In the genomic region with DNA sequence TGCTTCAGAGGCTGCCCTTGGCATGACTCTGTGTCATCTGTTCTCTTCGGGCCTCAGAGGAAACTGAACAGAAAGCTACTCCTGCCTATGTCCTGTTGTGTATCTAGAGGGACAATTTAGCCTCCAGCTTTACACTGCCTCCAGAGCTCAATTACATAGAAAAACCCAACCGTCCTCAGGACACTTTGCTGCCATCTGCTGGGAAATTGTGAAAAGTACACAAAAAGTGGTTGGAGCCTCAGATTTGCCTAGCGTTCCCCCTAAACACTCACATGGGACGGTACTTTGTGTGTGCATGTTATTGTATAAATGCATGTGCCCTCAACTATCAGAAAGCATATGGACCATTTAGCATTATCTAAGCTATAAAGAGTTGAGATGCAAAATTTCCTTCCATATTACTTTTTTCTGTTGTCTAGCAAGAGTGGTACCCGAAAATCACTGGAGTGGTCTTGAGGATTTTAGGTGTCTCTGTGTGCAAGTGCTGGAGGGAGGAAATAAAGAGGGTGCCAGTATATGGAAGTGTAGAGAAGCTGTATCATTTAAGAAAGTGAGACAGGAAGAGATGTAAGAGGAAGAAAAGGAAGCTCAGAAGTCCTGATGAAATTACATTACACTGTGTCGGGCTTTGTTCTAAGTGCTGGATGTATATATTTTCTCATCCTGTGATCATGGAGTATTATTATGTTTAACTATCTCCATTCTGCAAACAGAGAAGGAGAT, we compare ENCODE assay signal across 10 cellular contexts. TPM values are rescaled to one million over a fixed set of nuclear protein-coding genes. Genes with fewer than 3 reads are reported as not detected.
DNase-seq lines count a peak whose midpoint lies in the region; ATAC-seq and TF ChIP-seq lines count a peak whose summit lies in the region.
"Had no signal": no experiment of that assay in that cellular context is flagged by ENCODE, and none has a peak within 500 bp of the region (broad histone marks: within the 10 kb centered on the region; RNA-seq: fewer than 3 reads in every experiment).

No MANE protein-coding gene starts in this region.

- no peaks in the 10 kb centered on the region for H3K9me2 ChIP-seq in MM.1S (replicated peaks; ENCODE audit: insufficient read depth, low read length)

- no peaks in the 10 kb centered on the region for H3K79me2 ChIP-seq in MM.1S (ENCODE audit: low read length)

- ATAC-seq in body of pancreas, result no peak
- peak; percentile 69 to 93 (median 77) for ATAC-seq in right lobe of liver
- no peak for ATAC-seq in HG03025 (IDR thresholded peaks at IDR 0.05; ENCODE audit: low FRiP score, unreplicated experiment)
- ATAC-seq in HG03460 (IDR thresholded peaks at IDR 0.05; ENCODE audit: unreplicated experiment), result no peak
- no peak for ATAC-seq in omental fat pad (ENCODE audit: low FRiP score)

- H3K36me3 ChIP-seq in MM.1S (replicated peaks; ENCODE audit: insufficient read depth, low read length) (no peaks in the 10 kb centered on the region), body of pancreas (replicated peaks in 1 of 2; ENCODE audit: insufficient read depth in 1 of 2, low read depth in 2 of 2) (no peaks in the 10 kb centered on the region), right lobe of liver (no peaks in the 10 kb centered on the region)

- no peaks in the 10 kb centered on the region for H3K4me1 ChIP-seq in MM.1S (ENCODE audit: low read length)
- H3K4me1 ChIP-seq in body of pancreas, result no peaks in the 10 kb centered on the region
- H3K4me1 ChIP-seq in right lobe of liver, result peaks cover 0 to 3% (median 0%) of the 10 kb centered on the region in 4 donors

- peak; percentile 49 for TF ChIP-seq CTCF in GM12864 (IDR thresholded peaks at IDR 0.05; ENCODE audit: low read depth, low read length, missing control alignments)
- TF ChIP-seq CTCF in MM.1S (IDR thresholded peaks at IDR 0.05; ENCODE audit: low read length), result peak; percentile 17; the same call in 1 of the 2 replicates
- peak in 6 of 7 experiments; percentile 32 to 55 (median 50) for TF ChIP-seq CTCF in body of pancreas (IDR thresholded peaks at IDR 0.05)
- TF ChIP-seq CTCF in right lobe of liver (IDR thresholded peaks at IDR 0.05), result peak in 1 of 4 donors; percentile 69
- no peak for TF ChIP-seq CTCF in omental fat pad (IDR thresholded peaks at IDR 0.05)

- no peak overlapping the region for H3K4me3 ChIP-seq in GM12864 (ENCODE audit: low read depth, low read length)
- H3K4me3 ChIP-seq in MM.1S (ENCODE audit: low read length), result no peak overlapping the region
- no peak overlapping the region for H3K4me3 ChIP-seq in body of pancreas
- H3K4me3 ChIP-seq in right lobe of liver, result no peak overlapping the region

- TF ChIP-seq POLR2A in body of pancreas (IDR thresholded peaks at IDR 0.05) (no peak), right lobe of liver (IDR thresholded peaks at IDR 0.05) (no peak)

- intact Hi-C loops in body of pancreas (cut with DNase I), result no loop called here
- intact Hi-C loops in right lobe of liver (cut with DNase I), result no loop called here

- no peak overlapping the region for H2AFZ ChIP-seq in MM.1S (ENCODE audit: low read length)

- H3K9ac ChIP-seq in MM.1S (ENCODE audit: low read length), result no peak overlapping the region

- WGBS in body of pancreas, 2 donors, result 36 to 53% methylated on average over 6 of the region's 6 CpGs
- WGBS in right lobe of liver (ENCODE audit: insufficient coverage, low coverage, low lambda C conversion rate, missing lambda C conversion rate), result 22% methylated on average over 6 of the region's 6 CpGs

- H4K20me1 ChIP-seq in MM.1S (ENCODE audit: insufficient read depth, low read length), result no peaks in the 10 kb centered on the region

- no peak overlapping the region for H3K27ac ChIP-seq in MM.1S (ENCODE audit: low read length)
- H3K27ac ChIP-seq in body of pancreas, result peak overlapping the region in 1 of 4 donors; percentile 38
- H3K27ac ChIP-seq in right lobe of liver, result no peak overlapping the region
- H3K27ac ChIP-seq: epithelial cell of prostate had no signal

- H3K9me3 ChIP-seq in MM.1S (replicated peaks; ENCODE audit: insufficient read depth, low read length) (no peaks in the 10 kb centered on the region), body of pancreas (peaks cover 0 to 10% (median 0%) of the 10 kb centered on the region in 3 donors), right lobe of liver (no peaks in the 10 kb centered on the region)

- H3F3A ChIP-seq in MM.1S (ENCODE audit: insufficient read depth, low read length), result no peaks in the 10 kb centered on the region

- DNase-seq in GM12864 (ENCODE audit: low read depth) (no peak), MM.1S (peak; percentile 16), body of pancreas (peak in 3 of 4 donors; percentile 18 to 34 (median 21)), right lobe of liver (no peak), omental fat pad (ENCODE audit: low spot score) (no peak)
- no peak for DNase-seq in activated CD8-positive, alpha-beta memory T cell treated with anti-CD3 and anti-CD28 coated beads for 24 hours
- DNase-seq: IMR-90 had no signal

- H3K27me3 ChIP-seq in MM.1S (replicated peaks; ENCODE audit: insufficient read depth, low read length), result no peaks in the 10 kb centered on the region
- H3K27me3 ChIP-seq in body of pancreas, result no peaks in the 10 kb centered on the region
- H3K27me3 ChIP-seq in right lobe of liver, result no peaks in the 10 kb centered on the region

- no peak overlapping the region for H3K4me2 ChIP-seq in MM.1S (ENCODE audit: low read depth, low read length)

RNA-seq across cellular contexts. Expression of a gene that starts 8.7 kb away (rescaled TPM):
- total RNA-seq in body of pancreas (not detected), right lobe of liver (1 to 10 TPM; 1.1 to 3.8 (median 3.1) TPM), omental fat pad (1 to 10 TPM; 2.2 to 7.1 (median 4.4) TPM)
- total RNA-seq: IMR-90 had no signal

RNA-seq across cellular contexts. Expression of a gene that starts 28.8 kb away (rescaled TPM):
- total RNA-seq in body of pancreas (10 to 100 TPM in 1 of 2 donors, 1 to 10 TPM in 1; 1.3 to 16.3 TPM), right lobe of liver (10 to 100 TPM in 1 of 6 experiments, 1 to 10 TPM in 5; 5.2 to 13.0 (median 9.0) TPM), omental fat pad (100 to 1,000 TPM in 2 of 4 donors, 10 to 100 TPM in 2; 61.3 to 131 (median 103) TPM)
- total RNA-seq: IMR-90 had no signal

Comparison
In these comparisons a context has a peak if more than half of its experiments do, and no peak if none do; other contexts are left out.
1. DNase-seq: peak in MM.1S (single experiment) and body of pancreas (3 of 4); none in GM12864 (single experiment), right lobe of liver (0 of 3), activated CD8-positive, alpha-beta memory T cell treated with anti-CD3 and anti-CD28 coated beads for 24 hours (single experiment) and omental fat pad (single experiment).
2. CTCF ChIP-seq: peak in GM12864 (single experiment), MM.1S (single experiment) and body of pancreas (6 of 7); none in omental fat pad (0 of 3).
3. ATAC-seq: peak in right lobe of liver (4 of 4); none in body of pancreas (single experiment), HG03025 (single experiment), HG03460 (single experiment) and omental fat pad (single experiment).